Comparison of ENCODE assay signal across 28 cellular contexts in genomic region chr12:109596418-109597244, GRCh38. TPM values are rescaled to one million over a fixed set of nuclear protein-coding genes. Genes with fewer than 3 reads are reported as not detected.
DNase-seq lines count a peak whose midpoint lies in the region; ATAC-seq, FAIRE-seq and TF ChIP-seq lines count a peak whose summit lies in the region.
"Had no signal": no experiment of that assay in that cellular context is flagged by ENCODE, and none has a peak within 500 bp of the region (broad histone marks: within the 10 kb centered on the region; RNA-seq: fewer than 3 reads in every experiment).

No MANE protein-coding gene starts in this region.

- H3K36me3 Mint-ChIP-seq in activated naive CD4-positive, alpha-beta T cell treated with anti-CD3 and anti-CD28 coated beads for 36 hours (ENCODE audit: low read depth): peaks cover 7% of the 10 kb centered on the region
- no peaks in the 10 kb centered on the region for H3K36me3 Mint-ChIP-seq in CD4-positive, alpha-beta T cell (ENCODE audit: low read depth)
- H3K36me3 Mint-ChIP-seq: natural killer cell had no signal

- H3K4me1 Mint-ChIP-seq in activated naive CD4-positive, alpha-beta T cell treated with anti-CD3 and anti-CD28 coated beads for 36 hours (ENCODE audit: low read depth): peaks cover 35% of the 10 kb centered on the region
- peaks cover 26% of the 10 kb centered on the region for H3K4me1 Mint-ChIP-seq in CD4-positive, alpha-beta T cell (ENCODE audit: low read depth)

- no peak overlapping the region for H3K4me3 Mint-ChIP-seq in activated naive CD4-positive, alpha-beta T cell treated with anti-CD3 and anti-CD28 coated beads for 36 hours
- no peak overlapping the region for H3K4me3 Mint-ChIP-seq in CD4-positive, alpha-beta T cell
- H3K4me3 Mint-ChIP-seq: activated naive CD4-positive, alpha-beta T cell treated with anti-CD3 and anti-CD28 coated beads, Interleukin-2, amount 10 ng/mL, durations not matched to agents 7 days and 5 days; natural killer cell had no signal

- peaks cover 4% of the 10 kb centered on the region; the same call in 1 of the 2 replicates for H3K4me1 ChIP-seq in GM12878 (ENCODE audit: control insufficient read depth, insufficient read depth, low read length)

- peak; percentile 50 for ATAC-seq in GM12878
- no peak for ATAC-seq in GM18498 (IDR thresholded peaks at IDR 0.05; ENCODE audit: unreplicated experiment)
- ATAC-seq in HG02588 (IDR thresholded peaks at IDR 0.05; ENCODE audit: unreplicated experiment): no peak
- no peak for ATAC-seq in CD4-positive, alpha-beta T cell (ENCODE audit: poor library complexity)
- ATAC-seq: Right ventricle myocardium inferior had no signal

- no peak overlapping the region for H3K9ac ChIP-seq in GM12878 (ENCODE audit: control insufficient read depth, insufficient read depth, low read length)

- CTCF ChIA-PET in activated naive CD4-positive, alpha-beta T cell treated with anti-CD3 and anti-CD28 coated beads for 36 hours (lab: Charles Lee): interaction anchor here (0.6 to 5.0 kb wide), 23 partner anchors 9 to 373 kb away, joined by 3 to 32 read pairs (median 4); partner anchors contain the start of genes FAM222A, MMAB and MVK
- CTCF ChIA-PET in GM12878 (lab: Yijun Ruan, JAX): interaction anchor here (0.5 to 3.2 kb wide), 20 partner anchors 8 to 812 kb away, joined by 3 to 24 read pairs (median 6); partner anchors contain the start of genes MMAB and MVK
- CTCF ChIA-PET in CD4-positive, alpha-beta T cell (lab: Charles Lee): interaction anchor here (1.4 to 2.1 kb wide), 3 partner anchors 13 to 178 kb away, joined by 9 to 27 read pairs (median 12); partner anchors contain the start of genes MMAB and MVK

- BruUV-seq in GM12878 (replicated peaks; lab: Mats Ljungman, UMichigan): no TSS peak

- FAIRE-seq in GM12878 (lab: Jason Lieb, UNC): no peak
- FAIRE-seq: small intestine had no signal

- no peaks in the 10 kb centered on the region for H4K20me1 ChIP-seq in GM12878 (ENCODE audit: control insufficient read depth, insufficient read depth)

- no peak overlapping the region for H2AFZ ChIP-seq in GM12878 (ENCODE audit: control insufficient read depth, low read depth, low read length)

- H3K27ac ChIP-seq in GM12878 (ENCODE audit: control insufficient read depth, insufficient read depth): no peak overlapping the region
- peak overlapping the region; percentile 86 for H3K27ac ChIP-seq in substantia nigra (ENCODE audit: low read depth, low read length, poor library complexity, severe bottlenecking)
- no peak overlapping the region for H3K27ac ChIP-seq in CD4-positive, alpha-beta T cell (ENCODE audit: low read depth, low read length)
- H3K27ac ChIP-seq: breast epithelium, lower lobe of right lung, ovary, transverse colon had no signal

- intact Hi-C loops in activated naive CD4-positive, alpha-beta T cell treated with anti-CD3 and anti-CD28 coated beads for 36 hours (cut with micrococcal nuclease): loop anchor here (1.0 to 5.0 kb wide), 4 partner anchors 78 to 286 kb away; partner anchors contain the start of genes FAM222A and GLTP
- intact Hi-C loops in GM12878 (cut with micrococcal nuclease; ENCODE audit: unreplicated experiment): loop anchor here (1.0 kb wide), 1 partner anchor 179 kb away; no protein-coding TSS in a partner anchor
- intact Hi-C loops in CD4-positive, alpha-beta T cell (cut with DNase I, micrococcal nuclease): loop anchor here (1.0 to 5.0 kb wide), 2 partner anchors 179 to 251 kb away; no protein-coding TSS in a partner anchor

- RAD21 ChIA-PET in GM12878 (lab: Charles Lee; ENCODE audit: unreplicated experiment): interaction anchor here (1.0 to 3.6 kb wide), 4 partner anchors 44 to 280 kb away, joined by 3 to 16 read pairs (median 6); no protein-coding TSS in a partner anchor

- SMC1A ChIA-PET in GM12878 (lab: Charles Lee; ENCODE audit: uncharacterized antibody, unreplicated experiment): interaction anchor here (1.0 to 2.7 kb wide), 3 partner anchors 22 to 180 kb away, joined by 3 to 14 read pairs (median 3); no protein-coding TSS in a partner anchor

- H3K36me3 ChIP-seq in GM12878 (ENCODE audit: control insufficient read depth in 2 of 2, insufficient read depth in 2 of 2, low read length in 1 of 2): peaks cover 2 to 4% of the 10 kb centered on the region in 2 experiments; a peak in 2 of 4 replicates
- H3K36me3 ChIP-seq: breast epithelium, ovary had no signal

- TF ChIP-seq RAD21 in GM12878 (IDR thresholded peaks at IDR 0.05; ENCODE audit: insufficient read depth, low read depth, low read length): no peak

- DNase-seq in activated naive CD4-positive, alpha-beta T cell treated with anti-CD3 and anti-CD28 coated beads for 36 hours: peak; percentile 63
- no peak for DNase-seq in activated naive CD4-positive, alpha-beta T cell (lab: John Stamatoyannopoulos, UW)
- peak; percentile 53 for DNase-seq in NCI-H2171 (lab: John Stamatoyannopoulos, UW)
- no peak for DNase-seq in GM12878 (ENCODE audit: low read depth, low spot score)
- no peak for DNase-seq in substantia nigra (lab: John Stamatoyannopoulos, UW)
- no peak for DNase-seq in CD4-positive, alpha-beta T cell
- DNase-seq: ACHN; activated CD4-positive, alpha-beta T cell treated with anti-CD3 and anti-CD28 coated beads for 48 hours; activated naive CD4-positive, alpha-beta T cell treated with anti-CD3 and anti-CD28 coated beads, Interleukin-2, amount 10 ng/mL, durations not matched to agents 7 days and 5 days; activated T-cell treated with anti-CD3 and anti-CD28 coated beads, Interleukin-2, amount 50 U/mL, for 72 hours; COR-L47; effector CD8-positive, alpha-beta T cell; erythroblast; lower lobe of right lung; natural killer cell; NCI-H1092 treated with DMSO at 0.1 percent for 48 hours; NCI-H187; NCI-H226; OCI-M1; ovary; small intestine; stimulated activated CD8-positive, alpha-beta memory T cell treated with anti-CD3 and anti-CD28 coated beads, Interleukin-4, amount 100 ng/mL, for 48 hours; T-helper 2 cell; transverse colon had no signal

- WGBS in GM12878 (ENCODE audit: insufficient coverage, insufficient replicate concordance, low lambda C conversion rate, missing lambda C conversion rate): 87% methylated on average over 22 of the region's 24 CpGs

- H3K27me3 Mint-ChIP-seq in activated naive CD4-positive, alpha-beta T cell treated with anti-CD3 and anti-CD28 coated beads for 36 hours (ENCODE audit: low read depth): no peaks in the 10 kb centered on the region
- H3K27me3 Mint-ChIP-seq in CD4-positive, alpha-beta T cell: no peaks in the 10 kb centered on the region

- in situ Hi-C loops in GM12878 (cut with MboI): no loop called here

- no peak overlapping the region for H3K4me2 ChIP-seq in GM12878 (ENCODE audit: control insufficient read depth, insufficient read depth)

- POLR2A ChIA-PET in GM12878 (lab: Charles Lee): no interaction called here
- POLR2A ChIA-PET in CD4-positive, alpha-beta T cell (lab: Charles Lee): interaction anchor here (1.5 kb wide), 1 partner anchor 23 kb away, joined by 5 read pairs; the partner anchor contains the start of genes MMAB and MVK

- TF ChIP-seq CTCF in GM12878 (IDR thresholded peaks at IDR 0.05 in 2 of 3, conservative IDR thresholded peaks at IDR 0.05 in 1 of 3; ENCODE audit: control insufficient read depth in 2 of 3, extremely low read depth in 1 of 3, insufficient read depth in 1 of 3, low read depth in 3 of 3, low read length in 3 of 3): no peak
- TF ChIP-seq CTCF in CD4-positive, alpha-beta T cell (IDR thresholded peaks at IDR 0.05): no peak

- H3K79me2 ChIP-seq in GM12878 (ENCODE audit: control insufficient read depth, insufficient read depth, low read length): no peaks in the 10 kb centered on the region

- H3K9me3 ChIP-seq in GM12878 (replicated peaks; ENCODE audit: control insufficient read depth, insufficient read depth, low read length): no peaks in the 10 kb centered on the region
- no peaks in the 10 kb centered on the region for H3K9me3 ChIP-seq in CD4-positive, alpha-beta T cell (ENCODE audit: control insufficient read depth, low read length)
- H3K9me3 ChIP-seq: breast epithelium, lower lobe of right lung, ovary, transverse colon had no signal

- no peak overlapping the region for H3K27ac Mint-ChIP-seq in activated naive CD4-positive, alpha-beta T cell treated with anti-CD3 and anti-CD28 coated beads for 36 hours
- no peak overlapping the region for H3K27ac Mint-ChIP-seq in CD4-positive, alpha-beta T cell
- H3K27ac Mint-ChIP-seq: activated naive CD4-positive, alpha-beta T cell treated with anti-CD3 and anti-CD28 coated beads, Interleukin-2, amount 10 ng/mL, durations not matched to agents 7 days and 5 days; activated T-cell treated with anti-CD3 and anti-CD28 coated beads, Interleukin-2, amount 50 U/mL, for 72 hours had no signal

- no peak for TF ChIP-seq EP300 in GM12878 (IDR thresholded peaks at IDR 0.05; ENCODE audit: borderline replicate concordance in 1 of 2, control insufficient read depth in 1 of 2, low read depth in 2 of 2, low read length in 2 of 2)

- TF ChIP-seq POLR2A in GM12878 (IDR thresholded peaks at IDR 0.05; ENCODE audit: low read depth, low read length): no peak

- no peak overlapping the region for H3K4me3 ChIP-seq in GM12878
- H3K4me3 ChIP-seq: lower lobe of right lung, ovary, transverse colon had no signal

- no peaks in the 10 kb centered on the region for H3K27me3 ChIP-seq in GM12878 (replicated peaks in 1 of 2; ENCODE audit: control insufficient read depth in 2 of 2, insufficient read depth in 2 of 2, low read length in 1 of 2)
- no peaks in the 10 kb centered on the region for H3K27me3 ChIP-seq in CD4-positive, alpha-beta T cell (ENCODE audit: control insufficient read depth, insufficient read depth, low read length)
- H3K27me3 ChIP-seq: breast epithelium, ovary, transverse colon had no signal

- no peaks in the 10 kb centered on the region for H3K9me3 Mint-ChIP-seq in activated naive CD4-positive, alpha-beta T cell treated with anti-CD3 and anti-CD28 coated beads for 36 hours
- H3K9me3 Mint-ChIP-seq in CD4-positive, alpha-beta T cell: no peaks in the 10 kb centered on the region
- H3K9me3 Mint-ChIP-seq: activated naive CD4-positive, alpha-beta T cell treated with anti-CD3 and anti-CD28 coated beads, Interleukin-2, amount 10 ng/mL, durations not matched to agents 7 days and 5 days; activated T-cell treated with anti-CD3 and anti-CD28 coated beads, Interleukin-2, amount 50 U/mL, for 72 hours; natural killer cell had no signal

RNA-seq across cellular contexts. Expression of gene MVK, which starts 23.0 kb away (rescaled TPM):
- total RNA-seq in activated naive CD4-positive, alpha-beta T cell treated with anti-CD3 and anti-CD28 coated beads for 36 hours: 10 to 100 TPM; 19.8 to 20.2 TPM
- 30.5 and 31.1 TPM in 2 replicates for total RNA-seq in GM12878 (2013; cell fraction: nucleolus; rRNA removed)
- 46.5 and 46.7 TPM in 2 replicates for total RNA-seq in GM12878 (2014; rRNA removed)
- 23.5 and 24.6 TPM in 2 replicates for total RNA-seq in GM12878 (2014; rRNA removed; fragmentation: Illumina TruSeq; extraction: Trizol)
- 43.3 and 45.0 TPM in 2 replicates for total RNA-seq in GM12878 (2021)
- 9.7 TPM for polyA plus RNA-seq in GM12878 (2011; ENCODE audit: low read depth)
- 20.6 and 31.4 TPM in 2 replicates for polyA plus RNA-seq in GM12878 (2011; rRNA removed)
- 33.0 and 44.1 TPM in 2 replicates for polyA plus RNA-seq in GM12878 (2011; cell fraction: cytosol; rRNA removed)
- 97.0 and 97.7 TPM in 2 replicates for polyA plus RNA-seq in GM12878 (2011; cell fraction: nucleus; rRNA removed)
- polyA plus RNA-seq in GM12878 (2012): 21.5 and 21.7 TPM in 2 replicates
- 13.9 and 23.6 TPM in 2 replicates for polyA plus RNA-seq in GM12878 (2014; fragmentation: Illumina TruSeq; extraction: Trizol)
- 1 to 10 TPM in 1 of 2 experiments, under 1 TPM in 1; 0.24 to 2.8 TPM for polyA plus RNA-seq in GM12878 (2014; fragmentation: Nextera tagmentation; extraction: Ambion mirVana)
- 43.0 and 49.5 TPM in 2 replicates for polyA plus RNA-seq in GM12878 (2014; rRNA removed)
- 10 to 100 TPM; 32.3 to 33.8 TPM for polyA plus RNA-seq in GM12878 (2016; fragmentation: Nextera tagmentation; extraction: Ambion mirVana)
- polyA minus RNA-seq in GM12878 (2011; rRNA and poly(A)+ RNA removed): 22.3 and 39.3 TPM in 2 replicates
- polyA minus RNA-seq in GM12878 (2011; cell fraction: cytosol; rRNA and poly(A)+ RNA removed): 12.2 and 12.6 TPM in 2 replicates
- 21.5 and 32.6 TPM in 2 replicates for polyA minus RNA-seq in GM12878 (2011; cell fraction: nucleus; rRNA and poly(A)+ RNA removed)
- 1 to 10 TPM; 8.2 to 8.4 TPM for total RNA-seq in CD4-positive, alpha-beta T cell

RNA-seq across cellular contexts. Expression of gene MMAB, which starts 23.3 kb away (rescaled TPM):
- total RNA-seq in activated naive CD4-positive, alpha-beta T cell treated with anti-CD3 and anti-CD28 coated beads for 36 hours: 10 to 100 TPM; 43.8 to 44.9 TPM
- 48.3 and 48.4 TPM in 2 replicates for total RNA-seq in GM12878 (2013; cell fraction: nucleolus; rRNA removed)
- total RNA-seq in GM12878 (2014; rRNA removed) (47.1 and 49.6 TPM in 2 replicates), GM12878 (2014; rRNA removed; fragmentation: Illumina TruSeq; extraction: Trizol) (41.4 TPM in 2 replicates), GM12878 (2021) (51.7 and 59.3 TPM in 2 replicates)
- polyA plus RNA-seq in GM12878 (2011; ENCODE audit: low read depth): 26.0 TPM
- polyA plus RNA-seq in GM12878 (2011; rRNA removed) (43.2 and 43.9 TPM in 2 replicates), GM12878 (2014; fragmentation: Illumina TruSeq; extraction: Trizol) (9.6 and 22.5 TPM in 2 replicates), GM12878 (2014; fragmentation: Nextera tagmentation; extraction: Ambion mirVana) (10 to 100 TPM; 10.6 to 28.6 TPM), GM12878 (2014; rRNA removed) (55.2 and 56.1 TPM in 2 replicates), GM12878 (2016; fragmentation: Nextera tagmentation; extraction: Ambion mirVana) (10 to 100 TPM; 61.4 to 65.3 TPM)
- 44.5 and 58.9 TPM in 2 replicates for polyA plus RNA-seq in GM12878 (2011; cell fraction: cytosol; rRNA removed)
- 52.6 and 64.2 TPM in 2 replicates for polyA plus RNA-seq in GM12878 (2011; cell fraction: nucleus; rRNA removed)
- polyA plus RNA-seq in GM12878 (2012): 37.4 and 47.5 TPM in 2 replicates
- polyA minus RNA-seq in GM12878 (2011; rRNA and poly(A)+ RNA removed): 34.8 and 49.9 TPM in 2 replicates
- 15.1 and 16.7 TPM in 2 replicates for polyA minus RNA-seq in GM12878 (2011; cell fraction: cytosol; rRNA and poly(A)+ RNA removed)
- 16.3 and 19.1 TPM in 2 replicates for polyA minus RNA-seq in GM12878 (2011; cell fraction: nucleus; rRNA and poly(A)+ RNA removed)
- total RNA-seq in CD4-positive, alpha-beta T cell: 1 to 10 TPM; 8.6 to 9.2 TPM

Comparison
In these comparisons a context has a peak if more than half of its experiments do, and no peak if none do; other contexts are left out.
1. DNase-seq: peak in activated naive CD4-positive, alpha-beta T cell treated with anti-CD3 and anti-CD28 coated beads for 36 hours (single experiment) and NCI-H2171 (single experiment); none in activated naive CD4-positive, alpha-beta T cell (0 of 4), GM12878 (single experiment), substantia nigra (0 of 49) and CD4-positive, alpha-beta T cell (0 of 10).
2. RNA of gene MMAB, which starts 23.3 kb away (total RNA-seq): 41.4 to 59.3 TPM in GM12878 and 43.8 to 44.9 TPM in activated naive CD4-positive, alpha-beta T cell treated with anti-CD3 and anti-CD28 coated beads for 36 hours; 8.6 to 9.2 TPM in CD4-positive, alpha-beta T cell; every median in the first group is over 4 times any median in the second.